23 cellular contexts compared by ENCODE assay signal in the genomic region with DNA sequence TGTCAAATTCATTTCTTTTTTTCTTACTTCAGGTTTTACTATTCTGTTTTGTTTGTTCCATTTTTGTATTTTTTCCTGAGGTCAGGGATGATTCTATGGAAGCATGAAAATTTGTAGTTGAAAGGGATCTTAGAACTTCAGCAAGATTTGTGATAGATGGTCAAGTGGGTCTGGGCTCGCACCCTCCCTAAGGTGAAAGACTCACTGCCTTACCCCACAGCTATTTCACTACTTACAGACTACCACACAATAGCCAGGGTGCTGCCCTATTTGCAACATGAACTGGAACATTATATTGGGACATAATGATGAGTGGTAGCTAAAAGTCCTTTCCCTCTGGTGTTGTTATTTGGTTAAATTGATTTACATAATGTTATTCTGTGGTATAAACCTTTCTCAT.
A peak's percentile ranks its signal among the peaks of the same experiment; 100 is the strongest.
DNase-seq lines count a peak whose midpoint lies in the region; ATAC-seq, FAIRE-seq and TF ChIP-seq lines count a peak whose summit lies in the region.
"Had no signal": no experiment of that assay in that cellular context is flagged by ENCODE, and none has a peak within 500 bp of the region (broad histone marks: within the 10 kb centered on the region; RNA-seq: fewer than 3 reads in every experiment).

No MANE protein-coding gene starts in this region.

- H3K27me3 Mint-ChIP-seq in CD4-positive, CD25-positive, alpha-beta regulatory T cell = no peaks in the 10 kb centered on the region
- H3K27me3 Mint-ChIP-seq in WTC11 (ENCODE audit: low read depth) (no peaks in the 10 kb centered on the region), memory B cell (no peaks in the 10 kb centered on the region)
- H3K27me3 Mint-ChIP-seq: CD8-positive, alpha-beta memory T cell; effector memory CD8-positive, alpha-beta T cell had no signal

- POLR2A ChIA-PET in WTC11 (lab: Charles Lee) = interaction anchor here (0.7 kb wide), 1 partner anchor 63 kb away, joined by 3 read pairs; the partner anchor contains the start of gene MAML2

- peak overlapping the region in 1 of 4 donors; percentile 17 for H3K4me3 Mint-ChIP-seq in CD4-positive, CD25-positive, alpha-beta regulatory T cell
- peak overlapping the region; percentile 53 for H3K4me3 Mint-ChIP-seq in WTC11
- H3K4me3 Mint-ChIP-seq in memory B cell = no peak overlapping the region
- H3K4me3 Mint-ChIP-seq: activated naive CD4-positive, alpha-beta T cell treated with anti-CD3 and anti-CD28 coated beads for 36 hours; CD8-positive, alpha-beta memory T cell; effector memory CD8-positive, alpha-beta T cell; neural crest cell had no signal

- CTCF ChIA-PET in WTC11 (lab: Charles Lee) = interaction anchor here (1.0 to 4.2 kb wide), 6 partner anchors 26 to 63 kb away, joined by 3 to 20 read pairs (median 4); partner anchors contain the start of gene MAML2

- H3K36me3 ChIP-seq in CD4-positive, CD25-positive, alpha-beta regulatory T cell (ENCODE audit: control insufficient read depth, insufficient read depth, low read length) = peaks cover 8% of the 10 kb centered on the region
- H3K36me3 ChIP-seq in HAP-1 (replicated peaks) = no peaks in the 10 kb centered on the region
- H3K36me3 ChIP-seq: stomach, upper lobe of right lung had no signal

- DNase-seq in CD4-positive, CD25-positive, alpha-beta regulatory T cell = no peak
- no peak for DNase-seq in GM12892 (ENCODE audit: insufficient read length)
- no peak for DNase-seq in WTC11 (ENCODE audit: low spot score)
- no peak for DNase-seq in memory B cell (ENCODE audit: low spot score in 2 of 2)
- DNase-seq in NCI-H1417 (lab: John Stamatoyannopoulos, UW) = no peak
- DNase-seq in HK-2 (ENCODE audit: unreplicated experiment) = no peak
- DNase-seq in HAP-1 (ENCODE audit: low spot score in 2 of 2) = no peak
- DNase-seq: activated naive CD4-positive, alpha-beta T cell treated with anti-CD3 and anti-CD28 coated beads for 36 hours; CD8-positive, alpha-beta memory T cell; DND-41; effector memory CD8-positive, alpha-beta T cell; left cardiac atrium; midbrain; NCI-H1694; NCI-H748 treated with DMSO at 0.1 percent for 48 hours; SHP77; stimulated activated CD4-positive, alpha-beta T cell treated with anti-CD3 and anti-CD28 coated beads, Interleukin-4, amount 100 ng/mL, for 1 hour; stomach; upper lobe of right lung had no signal

- H3K27ac ChIP-seq in CD4-positive, CD25-positive, alpha-beta regulatory T cell (ENCODE audit: insufficient read depth, low read length, poor library complexity, severe bottlenecking) = no peak overlapping the region
- H3K27ac ChIP-seq: HL-60, stomach, upper lobe of right lung had no signal

- H3K36me3 Mint-ChIP-seq in CD4-positive, CD25-positive, alpha-beta regulatory T cell = peaks cover 17% of the 10 kb centered on the region
- no peaks in the 10 kb centered on the region for H3K36me3 Mint-ChIP-seq in WTC11
- peaks cover 20% of the 10 kb centered on the region for H3K36me3 Mint-ChIP-seq in memory B cell

- in situ Hi-C loops in HAP-1 (cut with MboI; ENCODE audit: low sequenced_read_pairs) = no loop called here

- TF ChIP-seq POLR2A in GM12892 (IDR thresholded peaks at IDR 0.05; ENCODE audit: low read depth, low read length) = no peak

- H3K4me3 ChIP-seq in CD4-positive, CD25-positive, alpha-beta regulatory T cell (ENCODE audit: low read depth, low read length) = no peak overlapping the region
- H3K4me3 ChIP-seq in HAP-1 = no peak overlapping the region
- H3K4me3 ChIP-seq: K562, stomach, upper lobe of right lung had no signal

- peaks cover 18% of the 10 kb centered on the region for H3K4me1 ChIP-seq in CD4-positive, CD25-positive, alpha-beta regulatory T cell (ENCODE audit: control insufficient read depth, insufficient read depth, low read length, poor library complexity, severe bottlenecking)
- peaks cover 37% of the 10 kb centered on the region for H3K4me1 ChIP-seq in HAP-1

- peak; percentile 17 for FAIRE-seq in GM12892 (lab: Jason Lieb, UNC)
- FAIRE-seq: K562 had no signal

- peaks cover 29 to 76% (median 44%) of the 10 kb centered on the region in 4 donors for H3K4me1 Mint-ChIP-seq in CD4-positive, CD25-positive, alpha-beta regulatory T cell
- H3K4me1 Mint-ChIP-seq in WTC11 = peaks cover 45% of the 10 kb centered on the region
- H3K4me1 Mint-ChIP-seq in memory B cell = peaks cover 37% of the 10 kb centered on the region

- no peak for TF ChIP-seq CTCF in WTC11 (IDR thresholded peaks at IDR 0.05)

- H3K27ac Mint-ChIP-seq in CD4-positive, CD25-positive, alpha-beta regulatory T cell = peak overlapping the region in 2 of 3 donors; percentile 23 to 60
- H3K27ac Mint-ChIP-seq in WTC11 (0 out of 2 replicates have a peak overlapping the region, but pooled peaks have one; percentile 81), memory B cell (peak overlapping the region; percentile 67)
- H3K27ac Mint-ChIP-seq: activated naive CD4-positive, alpha-beta T cell treated with anti-CD3 and anti-CD28 coated beads for 36 hours; effector memory CD8-positive, alpha-beta T cell had no signal

- H3K9me3 ChIP-seq in CD4-positive, CD25-positive, alpha-beta regulatory T cell (ENCODE audit: control insufficient read depth in 2 of 2, low read length in 2 of 2) = no peaks in the 10 kb centered on the region
- H3K9me3 ChIP-seq in HAP-1 = no peaks in the 10 kb centered on the region
- H3K9me3 ChIP-seq: stomach, upper lobe of right lung had no signal

- no peaks in the 10 kb centered on the region for H3K27me3 ChIP-seq in CD4-positive, CD25-positive, alpha-beta regulatory T cell (ENCODE audit: control insufficient read depth, insufficient read depth, low read length)
- H3K27me3 ChIP-seq in HAP-1 (ENCODE audit: low read depth) = no peaks in the 10 kb centered on the region
- H3K27me3 ChIP-seq: stomach, upper lobe of right lung had no signal

- no peak for ATAC-seq in CD4-positive, CD25-positive, alpha-beta regulatory T cell (ENCODE audit: low read depth in 2 of 2)
- ATAC-seq in WTC11 (peak; percentile 70), memory B cell (ENCODE audit: low read depth) (no peak), HG02763 (IDR thresholded peaks at IDR 0.05; ENCODE audit: unreplicated experiment) (no peak)
- ATAC-seq: effector memory CD8-positive, alpha-beta T cell; K562; left cardiac atrium; upper lobe of right lung had no signal

- peaks cover 0 to 8% (median 0%) of the 10 kb centered on the region in 7 donors for H3K9me3 Mint-ChIP-seq in CD4-positive, CD25-positive, alpha-beta regulatory T cell
- H3K9me3 Mint-ChIP-seq in WTC11 (0 out of 2 replicates have a peak, but pooled peaks cover 1% of the 10 kb centered on the region), memory B cell (no peaks in the 10 kb centered on the region)
- H3K9me3 Mint-ChIP-seq: activated naive CD4-positive, alpha-beta T cell treated with anti-CD3 and anti-CD28 coated beads for 36 hours; effector memory CD8-positive, alpha-beta T cell; neural crest cell had no signal

TF ChIP-seq in WTC11, 78 proteins besides CTCF, POLR2A, EP300 and RAD21 (continues in another document):
- no peak for TF ChIP-seq IRF2 (CRISPR knock-in tag; IDR thresholded peaks at IDR 0.05; ENCODE audit: borderline replicate concordance, low read depth)
- no peak for TF ChIP-seq NFATC4 (CRISPR knock-in tag; IDR thresholded peaks at IDR 0.05)
- TF ChIP-seq MYBL2 (CRISPR knock-in tag; IDR thresholded peaks at IDR 0.05) = no peak
- no peak for TF ChIP-seq PRDM15 (CRISPR knock-in tag; IDR thresholded peaks at IDR 0.05)
- no peak for TF ChIP-seq ZNF396 (CRISPR knock-in tag; IDR thresholded peaks at IDR 0.05; ENCODE audit: borderline replicate concordance)
- TF ChIP-seq ZNF219 (CRISPR knock-in tag; IDR thresholded peaks at IDR 0.05; ENCODE audit: borderline replicate concordance) = no peak
- TF ChIP-seq, protein P1, sequence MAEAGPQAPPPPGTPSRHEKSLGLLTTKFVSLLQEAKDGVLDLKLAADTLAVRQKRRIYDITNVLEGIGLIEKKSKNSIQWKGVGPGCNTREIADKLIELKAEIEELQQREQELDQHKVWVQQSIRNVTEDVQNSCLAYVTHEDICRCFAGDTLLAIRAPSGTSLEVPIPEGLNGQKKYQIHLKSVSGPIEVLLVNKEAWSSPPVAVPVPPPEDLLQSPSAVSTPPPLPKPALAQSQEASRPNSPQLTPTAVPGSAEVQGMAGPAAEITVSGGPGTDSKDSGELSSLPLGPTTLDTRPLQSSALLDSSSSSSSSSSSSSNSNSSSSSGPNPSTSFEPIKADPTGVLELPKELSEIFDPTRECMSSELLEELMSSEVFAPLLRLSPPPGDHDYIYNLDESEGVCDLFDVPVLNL (CRISPR knock-in tag; IDR thresholded peaks at IDR 0.05; ENCODE audit: borderline replicate concordance, low read depth) = no peak
- TF ChIP-seq SMAD4 (CRISPR knock-in tag; IDR thresholded peaks at IDR 0.05) = no peak
- no peak for TF ChIP-seq NFYB (CRISPR knock-in tag; conservative IDR thresholded peaks at IDR 0.05; ENCODE audit: low read depth)
- no peak for TF ChIP-seq ZNF423 (CRISPR knock-in tag; IDR thresholded peaks at IDR 0.05)
